1 cellular context compared by ENCODE assay signal in genomic region chr12:113329791-113330417, GRCh38.
A peak's percentile ranks its signal among the peaks of the same experiment; 100 is the strongest.
TF ChIP-seq lines count a peak whose summit lies in the region.

No MANE protein-coding gene starts in this region.

TF ChIP-seq in H1, 55 proteins besides CTCF, POLR2A, EP300 and RAD21:
- TF ChIP-seq SRF (IDR thresholded peaks at IDR 0.05; ENCODE audit: low read depth, low read length) (no peak), CBX5 (IDR thresholded peaks at IDR 0.05; ENCODE audit: low read depth, low read length) (no peak), GABPA (IDR thresholded peaks at IDR 0.05; ENCODE audit: borderline replicate concordance, insufficient read depth, low read length) (no peak), ASH2L (IDR thresholded peaks at IDR 0.05; ENCODE audit: low read length) (no peak), CHD1 (IDR thresholded peaks at IDR 0.05; ENCODE audit: low read depth, low read length) (no peak), EZH2 (IDR thresholded peaks at IDR 0.05; ENCODE audit: low read depth, low read length, severe bottlenecking) (no peak), KDM1A (IDR thresholded peaks at IDR 0.05; ENCODE audit: borderline replicate concordance, low read length) (peak; percentile 83)
